In the genomic region with DNA sequence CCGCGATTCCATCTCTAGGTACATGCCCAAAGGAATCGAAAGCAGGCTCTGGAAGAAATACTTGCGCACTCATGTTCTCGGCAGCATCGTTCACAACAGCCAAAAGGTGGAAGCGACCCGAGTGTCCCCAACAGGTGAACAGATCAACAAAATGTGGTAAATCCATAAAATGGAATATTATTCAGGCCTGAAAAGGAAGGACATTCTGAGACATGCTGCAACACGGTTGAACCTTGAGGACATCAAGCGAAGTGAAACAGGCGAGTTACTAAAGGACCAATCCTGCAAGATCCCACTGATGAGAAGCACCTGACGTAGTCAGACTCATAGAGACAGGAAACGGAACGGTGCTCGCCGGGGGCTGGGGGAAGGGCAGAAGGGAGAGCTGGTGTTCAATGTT, we compare ENCODE assay signal across 10 cellular contexts. TPM values are rescaled to one million over a fixed set of nuclear protein-coding genes. Genes with fewer than 3 reads are reported as not detected.
"Had no signal": no experiment of that assay in that cellular context is flagged by ENCODE, and none has a peak within 500 bp of the region (broad histone marks: within the 10 kb centered on the region; RNA-seq: fewer than 3 reads in every experiment).

No MANE protein-coding gene starts in this region.

- H2AFZ ChIP-seq: GM23248 had no signal

- H3K27ac ChIP-seq: GM23248 had no signal

- ATAC-seq: HCT116, HepG2 had no signal

- H3K9me3 ChIP-seq: HAP-1 had no signal

- H3K36me3 ChIP-seq: HAP-1 had no signal

- H3K4me1 ChIP-seq: HAP-1 had no signal

- FAIRE-seq: HepG2 had no signal

- H3K9ac ChIP-seq: GM23248 had no signal

- DNase-seq: GM23248, GOT3, H7, KG1 had no signal

- H3K4me3 ChIP-seq: GM23248, HAP-1 had no signal

RNA-seq across cellular contexts. Expression of a gene that starts 17.5 kb away (rescaled TPM):
- total RNA-seq: GM23248, H4, HepG2, HT1080 had no signal
- polyA plus RNA-seq: GM23248, HepG2, IgD-negative memory B cell had no signal
